In the genomic region with DNA sequence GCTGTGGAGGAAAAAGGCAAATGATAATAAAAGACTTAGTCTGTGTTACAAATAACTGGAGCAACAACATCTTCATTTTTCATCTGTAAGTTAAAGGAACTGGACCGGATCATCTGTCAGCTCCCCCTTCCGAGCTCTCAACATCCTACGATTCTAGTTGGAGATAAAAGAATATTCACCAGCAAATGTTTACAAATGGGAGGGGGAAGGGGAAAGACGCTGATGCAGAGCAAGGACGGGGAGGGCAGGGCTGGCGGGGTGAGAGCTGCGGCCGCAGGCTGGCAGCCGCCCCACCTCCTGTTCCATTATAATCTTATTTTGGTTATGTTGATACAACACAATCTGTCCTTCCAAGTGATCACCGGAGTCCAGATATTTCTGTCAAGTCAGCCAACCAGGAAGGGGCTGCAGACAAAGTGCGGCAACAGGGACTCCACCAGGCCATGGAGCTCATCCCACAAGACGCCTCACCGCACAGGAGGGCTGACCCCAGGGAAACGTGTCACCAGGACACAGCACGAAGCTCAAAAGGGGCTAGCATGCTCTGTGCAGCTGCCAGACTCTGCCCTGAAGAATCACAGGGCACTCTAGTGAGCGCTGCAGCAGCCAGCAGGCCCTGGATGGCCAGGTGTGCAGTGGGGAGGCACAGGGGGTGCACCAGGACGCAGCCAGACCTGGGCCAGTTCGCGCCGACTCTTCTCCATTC, we compare ENCODE assay signal across 8 cellular contexts. TPM values are rescaled to one million over a fixed set of nuclear protein-coding genes. Genes with fewer than 3 reads are reported as not detected.
DNase-seq lines count a peak whose midpoint lies in the region; ATAC-seq and TF ChIP-seq lines count a peak whose summit lies in the region.

No MANE protein-coding gene starts in this region.

- H3K79me2 ChIP-seq in OCI-LY7 (ENCODE audit: insufficient read depth, low read depth, low read length): peaks cover 9% of the 10 kb centered on the region; the same call in 1 of the 2 replicates

- no peaks in the 10 kb centered on the region for H3K27me3 Mint-ChIP-seq in activated naive CD8-positive, alpha-beta T cell treated with anti-CD3 and anti-CD28 coated beads, Interleukin-2, amount 10 ng/mL, durations not matched to agents 7 days and 5 days
- H3K27me3 Mint-ChIP-seq in immature natural killer cell (ENCODE audit: low read depth in 3 of 3): peaks cover 0 to 5% (median 2%) of the 10 kb centered on the region in 3 donors

- peak in 2 of 3 experiments; percentile 20 to 62 for DNase-seq in NCI-H1417 (lab: John Stamatoyannopoulos, UW)
- no peak for DNase-seq in NCI-H1417 treated with DMSO at 0.1 percent for 48 hours (lab: John Stamatoyannopoulos, UW)
- DNase-seq in activated naive CD8-positive, alpha-beta T cell treated with anti-CD3 and anti-CD28 coated beads, Interleukin-2, amount 10 ng/mL, durations not matched to agents 7 days and 5 days: no peak
- no peak for DNase-seq in immature natural killer cell
- no peak for DNase-seq in OCI-LY7 (ENCODE audit: low spot score)

- no TSS peak for BruUV-seq in OCI-LY7 (replicated peaks; lab: Mats Ljungman, UMichigan)

- no peaks in the 10 kb centered on the region for H3K9me2 ChIP-seq in OCI-LY7 (ENCODE audit: insufficient read depth, low read length)

- H3K36me3 ChIP-seq in skeletal muscle tissue (ENCODE audit: control insufficient read depth in 3 of 3, insufficient read depth in 3 of 3, low read length in 3 of 3): peaks cover 15 to 25% (median 22%) of the 10 kb centered on the region in 3 donors
- peaks cover 25% of the 10 kb centered on the region for H3K36me3 ChIP-seq in OCI-LY7 (ENCODE audit: insufficient read depth, low read length)

- no peak overlapping the region for H2AFZ ChIP-seq in OCI-LY7 (ENCODE audit: low read length)

- peak overlapping the region; percentile 82 for H3K27ac ChIP-seq in skeletal muscle tissue (ENCODE audit: low read depth, low read length)
- H3K27ac ChIP-seq in OCI-LY7 (ENCODE audit: low read depth, low read length, poor library complexity, severe bottlenecking): no peak overlapping the region

- H3K4me2 ChIP-seq in OCI-LY7 (ENCODE audit: low read length): no peak overlapping the region

- TF ChIP-seq CTCF in OCI-LY7 (conservative IDR thresholded peaks at IDR 0.05; ENCODE audit: low read length): no peak

- H3K9me3 ChIP-seq in skeletal muscle tissue (ENCODE audit: control insufficient read depth in 3 of 3, low read length in 3 of 3) (no peaks in the 10 kb centered on the region), OCI-LY7 (ENCODE audit: low read length) (no peaks in the 10 kb centered on the region)

- peak overlapping the region; percentile 83 for H3K4me3 Mint-ChIP-seq in activated naive CD8-positive, alpha-beta T cell treated with anti-CD3 and anti-CD28 coated beads, Interleukin-2, amount 10 ng/mL, durations not matched to agents 7 days and 5 days
- no peak overlapping the region for H3K4me3 Mint-ChIP-seq in immature natural killer cell

- H3K4me1 ChIP-seq in skeletal muscle tissue (ENCODE audit: control insufficient read depth in 3 of 3, insufficient read depth in 3 of 3, low read length in 3 of 3) (peaks cover 56 to 62% (median 62%) of the 10 kb centered on the region in 3 donors), OCI-LY7 (ENCODE audit: insufficient read depth, low read length, poor library complexity, severe bottlenecking) (peaks cover 18% of the 10 kb centered on the region)

- intact Hi-C loops in OCI-LY7 (cut with micrococcal nuclease; ENCODE audit: unreplicated experiment): no loop called here

- H3K36me3 Mint-ChIP-seq in activated naive CD8-positive, alpha-beta T cell treated with anti-CD3 and anti-CD28 coated beads, Interleukin-2, amount 10 ng/mL, durations not matched to agents 7 days and 5 days: no peaks in the 10 kb centered on the region
- peaks cover 4 to 8% (median 8%) of the 10 kb centered on the region in 3 donors for H3K36me3 Mint-ChIP-seq in immature natural killer cell

- H3K9ac ChIP-seq in skeletal muscle tissue (ENCODE audit: low read depth in 1 of 3, low read length in 3 of 3): peak overlapping the region; percentile 27 to 76 (median 74)

- H3K27ac Mint-ChIP-seq in activated naive CD8-positive, alpha-beta T cell treated with anti-CD3 and anti-CD28 coated beads, Interleukin-2, amount 10 ng/mL, durations not matched to agents 7 days and 5 days: peak overlapping the region; percentile 88
- H3K27ac Mint-ChIP-seq in immature natural killer cell: peak overlapping the region in 5 of 6 donors; percentile 11 to 62 (median 53)

- peaks cover 19% of the 10 kb centered on the region for H3K4me1 Mint-ChIP-seq in activated naive CD8-positive, alpha-beta T cell treated with anti-CD3 and anti-CD28 coated beads, Interleukin-2, amount 10 ng/mL, durations not matched to agents 7 days and 5 days
- peaks cover 14 to 36% of the 10 kb centered on the region in 2 donors for H3K4me1 Mint-ChIP-seq in immature natural killer cell

- H3K27me3 ChIP-seq in skeletal muscle tissue (ENCODE audit: control insufficient read depth in 3 of 3, insufficient read depth in 3 of 3, low read length in 3 of 3): no peaks in the 10 kb centered on the region

- peak; percentile 32 for ATAC-seq in activated naive CD8-positive, alpha-beta T cell treated with anti-CD3 and anti-CD28 coated beads, Interleukin-2, amount 10 ng/mL, durations not matched to agents 7 days and 5 days (ENCODE audit: low read depth)
- no peak for ATAC-seq in HG02798 (IDR thresholded peaks at IDR 0.05; ENCODE audit: poor library complexity, unreplicated experiment)
- ATAC-seq in HG02840 (IDR thresholded peaks at IDR 0.05; ENCODE audit: low FRiP score, unreplicated experiment): no peak

- H4K20me1 ChIP-seq in OCI-LY7 (ENCODE audit: insufficient read depth, low read length): no peaks in the 10 kb centered on the region

- POLR2A ChIA-PET in activated naive CD8-positive, alpha-beta T cell treated with anti-CD3 and anti-CD28 coated beads, Interleukin-2, amount 10 ng/mL, durations not matched to agents 7 days and 5 days (lab: Charles Lee): interaction anchor here (0.6 to 2.7 kb wide), 4 partner anchors 19 to 46 kb away, joined by 3 to 12 read pairs (median 4); partner anchors contain the start of genes FBXO31 and MAP1LC3B
- POLR2A ChIA-PET in OCI-LY7 (lab: Charles Lee): no interaction called here

- CTCF ChIA-PET in OCI-LY7 (lab: Charles Lee; ENCODE audit: unreplicated experiment): no interaction called here

- H3K9me3 Mint-ChIP-seq in activated naive CD8-positive, alpha-beta T cell treated with anti-CD3 and anti-CD28 coated beads, Interleukin-2, amount 10 ng/mL, durations not matched to agents 7 days and 5 days: no peaks in the 10 kb centered on the region
- H3K9me3 Mint-ChIP-seq in immature natural killer cell: no peaks in the 10 kb centered on the region

- H3K4me3 ChIP-seq in skeletal muscle tissue (ENCODE audit: low read length in 3 of 3) (peak overlapping the region; percentile 23 to 58 (median 55)), OCI-LY7 (ENCODE audit: low read depth, low read length, poor library complexity, severe bottlenecking) (no peak overlapping the region)

RNA-seq across cellular contexts. Expression of gene FBXO31, which starts 19.7 kb away (rescaled TPM):
- total RNA-seq in activated naive CD8-positive, alpha-beta T cell treated with anti-CD3 and anti-CD28 coated beads, Interleukin-2, amount 10 ng/mL, durations not matched to agents 7 days and 5 days: 10 to 100 TPM; 36.6 TPM
- 10 to 100 TPM; 13.0 to 24.8 (median 14.9) TPM for polyA plus RNA-seq in immature natural killer cell
- total RNA-seq in skeletal muscle tissue (26.6 TPM), OCI-LY7 (2022) (25.5 and 32.4 TPM in 2 replicates)
- 14.5 and 26.0 TPM in 2 replicates for total RNA-seq in OCI-LY7 (2014; rRNA removed; shearing (Covaris generic))

RNA-seq across cellular contexts. Expression of gene MAP1LC3B, which starts 28.2 kb away (rescaled TPM):
- 10 to 100 TPM; 55.6 to 57.4 TPM for total RNA-seq in activated naive CD8-positive, alpha-beta T cell treated with anti-CD3 and anti-CD28 coated beads, Interleukin-2, amount 10 ng/mL, durations not matched to agents 7 days and 5 days
- 100 to 1,000 TPM; 175 to 297 (median 190) TPM for polyA plus RNA-seq in immature natural killer cell
- 20.9 TPM for total RNA-seq in skeletal muscle tissue
- 15.3 and 15.5 TPM in 2 replicates for total RNA-seq in OCI-LY7 (2014; rRNA removed; shearing (Covaris generic))
- 43.8 and 48.5 TPM in 2 replicates for total RNA-seq in OCI-LY7 (2022)

RNA-seq across cellular contexts. Expression of gene C16orf95, which starts 46.7 kb away (rescaled TPM):
- 1 to 10 TPM; 4.9 to 8.0 TPM for total RNA-seq in activated naive CD8-positive, alpha-beta T cell treated with anti-CD3 and anti-CD28 coated beads, Interleukin-2, amount 10 ng/mL, durations not matched to agents 7 days and 5 days
- polyA plus RNA-seq in immature natural killer cell: 1 to 10 TPM; 3.2 to 7.7 (median 4.4) TPM
- total RNA-seq in skeletal muscle tissue (2.6 TPM), OCI-LY7 (2022) (22.1 and 25.0 TPM in 2 replicates)
- 4.2 and 8.5 TPM in 2 replicates for total RNA-seq in OCI-LY7 (2014; rRNA removed; shearing (Covaris generic))

Comparison
In these comparisons a context has a peak if more than half of its experiments do, and no peak if none do; other contexts are left out.
1. DNase-seq: peak in NCI-H1417 (2 of 3); none in NCI-H1417 treated with DMSO at 0.1 percent for 48 hours (single experiment), activated naive CD8-positive, alpha-beta T cell treated with anti-CD3 and anti-CD28 coated beads, Interleukin-2, amount 10 ng/mL, durations not matched to agents 7 days and 5 days (single experiment), immature natural killer cell (0 of 3) and OCI-LY7 (single experiment).